In the genomic region with DNA sequence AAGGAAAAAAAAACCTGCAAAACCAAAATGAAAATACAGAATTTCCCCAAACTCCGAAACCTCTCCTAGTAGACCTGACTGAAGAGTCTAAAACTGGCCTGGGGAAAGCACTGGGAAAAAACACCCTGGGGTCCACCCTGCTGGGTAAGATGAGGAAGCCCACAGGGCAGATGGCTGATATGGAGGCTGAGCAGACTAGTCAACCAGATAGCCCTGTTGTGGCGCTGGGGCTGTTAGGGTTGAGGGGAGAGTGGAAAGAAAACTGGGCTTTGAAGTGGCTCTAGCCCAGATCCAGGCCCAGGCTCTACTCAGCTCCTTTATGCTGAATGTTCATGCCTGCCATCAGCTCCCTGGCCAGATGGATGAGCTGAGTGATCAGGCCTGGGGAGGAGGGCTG, we compare ENCODE assay signal across 20 cellular contexts. TPM values are rescaled to one million over a fixed set of nuclear protein-coding genes. Genes with fewer than 3 reads are reported as not detected.
A peak's percentile ranks its signal among the peaks of the same experiment; 100 is the strongest.
DNase-seq lines count a peak whose midpoint lies in the region; ATAC-seq, FAIRE-seq and TF ChIP-seq lines count a peak whose summit lies in the region.
"Had no signal": no experiment of that assay in that cellular context is flagged by ENCODE, and none has a peak within 500 bp of the region (broad histone marks: within the 10 kb centered on the region; RNA-seq: fewer than 3 reads in every experiment).

No MANE protein-coding gene starts in this region.

- H3K4me3 Mint-ChIP-seq in GM23338, result no peak overlapping the region

- FAIRE-seq in frontal cortex (lab: Jason Lieb, UNC), result no peak

- H3K9me3 ChIP-seq in mucosa of descending colon, result no peaks in the 10 kb centered on the region
- H3K9me3 ChIP-seq: heart left ventricle, upper lobe of left lung had no signal

- H3K27ac ChIP-seq in GM23338 (ENCODE audit: low read depth), result peak overlapping the region; percentile 78; the same call in 1 of the 2 replicates
- H3K27ac ChIP-seq: upper lobe of left lung had no signal

- H3K9me3 Mint-ChIP-seq in GM23338, result no peaks in the 10 kb centered on the region

- peaks cover 25% of the 10 kb centered on the region for H3K4me1 ChIP-seq in GM23338 (ENCODE audit: insufficient read depth)
- H3K4me1 ChIP-seq in mucosa of descending colon (ENCODE audit: low read depth), result no peaks in the 10 kb centered on the region

- no peaks in the 10 kb centered on the region for H3K79me2 ChIP-seq in GM23338 (replicated peaks; ENCODE audit: insufficient read depth)

- intact Hi-C loops in mucosa of descending colon (cut with DNase I, micrococcal nuclease), result no loop called here

- ATAC-seq in GM23338 (no peak), mucosa of descending colon (peak; percentile 22)
- ATAC-seq: heart left ventricle, left colon had no signal

- no peaks in the 10 kb centered on the region; the same call in 2 of the 3 replicates for H3K36me3 Mint-ChIP-seq in GM23338 (ENCODE audit: low read depth)

- peaks cover 3% of the 10 kb centered on the region; the same call in 1 of the 2 replicates for H3F3A ChIP-seq in GM23338 (replicated peaks; ENCODE audit: low read depth)

- peaks cover 23% of the 10 kb centered on the region for H3K9me2 ChIP-seq in GM23338 (ENCODE audit: insufficient read depth)

- peak overlapping the region; percentile 7; the same call in 1 of the 2 replicates for H3K4me2 ChIP-seq in GM23338

- H3K27ac Mint-ChIP-seq in GM23338, result no peak overlapping the region

- H4K20me1 ChIP-seq in GM23338 (replicated peaks; ENCODE audit: insufficient read depth), result no peaks in the 10 kb centered on the region

- H2AFZ ChIP-seq in GM23338, result no peak overlapping the region

- H3K27me3 ChIP-seq in GM23338 (ENCODE audit: insufficient read depth), result no peaks in the 10 kb centered on the region
- H3K27me3 ChIP-seq: heart left ventricle, upper lobe of left lung had no signal

- H3K4me3 ChIP-seq in GM23338, result no peak overlapping the region
- H3K4me3 ChIP-seq in mucosa of descending colon, result no peak overlapping the region
- H3K4me3 ChIP-seq: heart left ventricle, upper lobe of left lung had no signal

- H3K4me1 Mint-ChIP-seq in GM23338, result peaks cover 35% of the 10 kb centered on the region

- H3K36me3 ChIP-seq in GM23338 (ENCODE audit: insufficient read depth), result no peaks in the 10 kb centered on the region
- H3K36me3 ChIP-seq in mucosa of descending colon (ENCODE audit: low read depth), result no peaks in the 10 kb centered on the region
- H3K36me3 ChIP-seq: heart left ventricle, upper lobe of left lung had no signal

- TF ChIP-seq CTCF in GM23338 (conservative IDR thresholded peaks at IDR 0.05; ENCODE audit: low read depth in 2 of 2), result no peak
- no peak for TF ChIP-seq CTCF in mucosa of descending colon (IDR thresholded peaks at IDR 0.05)

- peaks cover 6% of the 10 kb centered on the region for H3K27me3 Mint-ChIP-seq in GM23338 (ENCODE audit: insufficient read depth, low read depth, poor library complexity)

- peak; percentile 52 for DNase-seq in ELF-1 (ENCODE audit: low read depth, low spot score)
- no peak for DNase-seq in GM23338 (ENCODE audit: low spot score)
- peak; percentile 38 for DNase-seq in NAMALWA (ENCODE audit: low spot score)
- no peak for DNase-seq in mucosa of descending colon
- DNase-seq in foreskin melanocyte, result no peak
- DNase-seq in frontal cortex (ENCODE audit: low spot score in 2 of 2), result no peak
- no peak for DNase-seq in effector CD4-positive, alpha-beta T cell
- DNase-seq in T1000 (lab: John Stamatoyannopoulos, UW), result no peak
- DNase-seq: activated CD4-positive, CD25-positive, alpha-beta regulatory T cell treated with anti-CD3 and anti-CD28 coated beads, Interleukin-2, amount 50 U/mL, for 72 hours; activated T-cell treated with anti-CD3 and anti-CD28 coated beads, Interleukin-2, amount 50 U/mL, for 48 hours; amygdala; HCEC 1CT; heart left ventricle; IMR-90; left colon; NCI-H1092 treated with DMSO at 0.1 percent for 48 hours; NCI-H345; upper lobe of left lung had no signal

TF ChIP-seq in GM23338, 12 proteins besides CTCF, POLR2A, EP300 and RAD21 (continues in another document):
- no peak for TF ChIP-seq EZH2phosphoT487 (IDR thresholded peaks at IDR 0.05; ENCODE audit: unreplicated experiment)
- TF ChIP-seq ZNF331 (CRISPR knock-in tag; IDR thresholded peaks at IDR 0.05; ENCODE audit: low read depth), result no peak
- TF ChIP-seq EZH2 (IDR thresholded peaks at IDR 0.05; ENCODE audit: low read depth, unreplicated experiment), result no peak
- TF ChIP-seq, protein P1, sequence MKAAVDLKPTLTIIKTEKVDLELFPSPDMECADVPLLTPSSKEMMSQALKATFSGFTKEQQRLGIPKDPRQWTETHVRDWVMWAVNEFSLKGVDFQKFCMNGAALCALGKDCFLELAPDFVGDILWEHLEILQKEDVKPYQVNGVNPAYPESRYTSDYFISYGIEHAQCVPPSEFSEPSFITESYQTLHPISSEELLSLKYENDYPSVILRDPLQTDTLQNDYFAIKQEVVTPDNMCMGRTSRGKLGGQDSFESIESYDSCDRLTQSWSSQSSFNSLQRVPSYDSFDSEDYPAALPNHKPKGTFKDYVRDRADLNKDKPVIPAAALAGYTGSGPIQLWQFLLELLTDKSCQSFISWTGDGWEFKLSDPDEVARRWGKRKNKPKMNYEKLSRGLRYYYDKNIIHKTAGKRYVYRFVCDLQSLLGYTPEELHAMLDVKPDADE (IDR thresholded peaks at IDR 0.05), result no peak
- no peak for TF ChIP-seq STAT1 (IDR thresholded peaks at IDR 0.05; ENCODE audit: unreplicated experiment)
- TF ChIP-seq NANOG (IDR thresholded peaks at IDR 0.05; ENCODE audit: borderline replicate concordance), result no peak
- TF ChIP-seq JUNB (IDR thresholded peaks at IDR 0.05; ENCODE audit: unreplicated experiment), result no peak
- TF ChIP-seq, protein P2, sequence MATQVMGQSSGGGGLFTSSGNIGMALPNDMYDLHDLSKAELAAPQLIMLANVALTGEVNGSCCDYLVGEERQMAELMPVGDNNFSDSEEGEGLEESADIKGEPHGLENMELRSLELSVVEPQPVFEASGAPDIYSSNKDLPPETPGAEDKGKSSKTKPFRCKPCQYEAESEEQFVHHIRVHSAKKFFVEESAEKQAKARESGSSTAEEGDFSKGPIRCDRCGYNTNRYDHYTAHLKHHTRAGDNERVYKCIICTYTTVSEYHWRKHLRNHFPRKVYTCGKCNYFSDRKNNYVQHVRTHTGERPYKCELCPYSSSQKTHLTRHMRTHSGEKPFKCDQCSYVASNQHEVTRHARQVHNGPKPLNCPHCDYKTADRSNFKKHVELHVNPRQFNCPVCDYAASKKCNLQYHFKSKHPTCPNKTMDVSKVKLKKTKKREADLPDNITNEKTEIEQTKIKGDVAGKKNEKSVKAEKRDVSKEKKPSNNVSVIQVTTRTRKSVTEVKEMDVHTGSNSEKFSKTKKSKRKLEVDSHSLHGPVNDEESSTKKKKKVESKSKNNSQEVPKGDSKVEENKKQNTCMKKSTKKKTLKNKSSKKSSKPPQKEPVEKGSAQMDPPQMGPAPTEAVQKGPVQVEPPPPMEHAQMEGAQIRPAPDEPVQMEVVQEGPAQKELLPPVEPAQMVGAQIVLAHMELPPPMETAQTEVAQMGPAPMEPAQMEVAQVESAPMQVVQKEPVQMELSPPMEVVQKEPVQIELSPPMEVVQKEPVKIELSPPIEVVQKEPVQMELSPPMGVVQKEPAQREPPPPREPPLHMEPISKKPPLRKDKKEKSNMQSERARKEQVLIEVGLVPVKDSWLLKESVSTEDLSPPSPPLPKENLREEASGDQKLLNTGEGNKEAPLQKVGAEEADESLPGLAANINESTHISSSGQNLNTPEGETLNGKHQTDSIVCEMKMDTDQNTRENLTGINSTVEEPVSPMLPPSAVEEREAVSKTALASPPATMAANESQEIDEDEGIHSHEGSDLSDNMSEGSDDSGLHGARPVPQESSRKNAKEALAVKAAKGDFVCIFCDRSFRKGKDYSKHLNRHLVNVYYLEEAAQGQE (IDR thresholded peaks at IDR 0.05; ENCODE audit: unreplicated experiment), result no peak
- TF ChIP-seq CREB1 (CRISPR knock-in tag; IDR thresholded peaks at IDR 0.05; ENCODE audit: low read depth), result no peak

RNA-seq across cellular contexts. Expression of gene SLAMF1, which starts 6.8 kb away (rescaled TPM):
- not detected in 2 replicates for total RNA-seq in GM23338 (2014; rRNA removed; shearing (Covaris generic))
- polyA plus RNA-seq in GM23338 (2016; fragmentation: Nextera tagmentation; extraction: Ambion mirVana), result not detected in 2 replicates
- total RNA-seq in mucosa of descending colon (1 to 10 TPM; 1.1 to 2.2 (median 1.6) TPM), frontal cortex (not detected)
- total RNA-seq: epithelial cell of proximal tubule, IMR-90, myocyte had no signal
- polyA plus RNA-seq: IMR-90 had no signal

RNA-seq across cellular contexts. Expression of gene CD48, which starts 58.0 kb away (rescaled TPM):
- total RNA-seq in GM23338 (2014; rRNA removed; shearing (Covaris generic)), result 0.45 TPM in 1 of 2 replicates, not detected in the other
- polyA plus RNA-seq in GM23338 (2016; fragmentation: Nextera tagmentation; extraction: Ambion mirVana), result 0.34 and 0.43 TPM in 2 replicates
- 1 to 10 TPM; 5.9 to 8.6 (median 6.1) TPM for total RNA-seq in mucosa of descending colon
- total RNA-seq in frontal cortex, result 0.82 TPM
- total RNA-seq: epithelial cell of proximal tubule, IMR-90, myocyte had no signal
- polyA plus RNA-seq: IMR-90 had no signal

Comparison
In these comparisons a context has a peak if more than half of its experiments do, and no peak if none do; other contexts are left out.
1. DNase-seq: peak in ELF-1 (single experiment) and NAMALWA (single experiment); none in GM23338 (single experiment), mucosa of descending colon (0 of 3), foreskin melanocyte (single experiment), frontal cortex (0 of 2), effector CD4-positive, alpha-beta T cell (single experiment) and T1000 (single experiment).